In the genomic region with DNA sequence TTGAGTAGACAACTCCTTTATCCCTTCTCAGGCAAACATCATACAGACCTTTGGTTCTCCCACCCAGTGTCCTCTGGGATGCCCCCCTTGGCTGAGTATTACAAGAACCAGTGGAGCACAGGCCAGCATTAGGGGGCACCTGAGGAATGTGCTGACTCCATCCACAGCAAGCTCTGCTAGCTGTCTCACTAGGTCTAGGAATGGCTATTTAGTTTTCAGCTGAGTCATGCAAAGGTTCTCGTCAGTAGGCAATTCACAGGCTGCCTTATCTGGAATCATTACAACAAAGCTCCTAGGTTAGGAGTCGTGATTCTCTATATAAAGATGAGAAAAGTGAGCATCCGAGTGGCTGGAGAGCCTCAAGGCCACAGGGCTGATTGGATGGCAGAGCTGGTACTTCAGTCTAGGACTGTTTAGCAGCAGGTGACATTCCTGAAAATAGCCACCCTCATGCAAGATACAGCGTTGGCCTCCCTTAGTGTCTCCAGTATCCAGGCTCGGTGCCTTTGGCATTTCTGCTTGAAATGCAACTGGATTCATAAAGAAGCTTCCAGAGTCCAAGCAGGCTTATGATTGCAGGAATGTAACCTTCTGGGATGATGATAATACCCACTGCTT, we compare ENCODE assay signal across 15 cellular contexts.
A peak's percentile ranks its signal among the peaks of the same experiment; 100 is the strongest.
DNase-seq lines count a peak whose midpoint lies in the region; ATAC-seq and TF ChIP-seq lines count a peak whose summit lies in the region.
"Had no signal": no experiment of that assay in that cellular context is flagged by ENCODE, and none has a peak within 500 bp of the region (broad histone marks: within the 10 kb centered on the region; RNA-seq: fewer than 3 reads in every experiment).

No MANE protein-coding gene starts in this region.

- H3K4me1 ChIP-seq in HEK293 (ENCODE audit: control insufficient read depth, insufficient read depth, low read length) (no peaks in the 10 kb centered on the region), hepatocyte (ENCODE audit: insufficient read depth) (no peaks in the 10 kb centered on the region)
- H3K4me1 ChIP-seq: SJCRH30 had no signal

- H3K9me3 ChIP-seq in HEK293 (ENCODE audit: control insufficient read depth, insufficient read depth, low read depth, low read length) (no peaks in the 10 kb centered on the region), hepatocyte (ENCODE audit: low read depth) (no peaks in the 10 kb centered on the region)
- H3K9me3 ChIP-seq: SJCRH30 had no signal

- peaks cover 23% of the 10 kb centered on the region for H3K36me3 Mint-ChIP-seq in WTC11

- DNase-seq in A172 (ENCODE audit: low spot score) (peak; percentile 42), WTC11 (ENCODE audit: low spot score) (no peak), hepatocyte (ENCODE audit: low spot score) (peak; percentile 20), SIG-M5 treated with dmso at 0.1 percent for 504 hours (lab: John Stamatoyannopoulos, UW; ENCODE audit: unreplicated experiment) (no peak), GF-D8 (lab: John Stamatoyannopoulos, UW) (no peak)
- DNase-seq: activated CD4-positive, alpha-beta memory T cell treated with anti-CD3 and anti-CD28 coated beads, Interleukin-2, amount 10 ng/mL, durations not matched to agents 7 days and 5 days; amniotic stem cell; HCEC 1CT; midbrain; NCI-H2029 treated with DMSO at 0.1 percent for 48 hours; NCI-H748 treated with DMSO at 0.1 percent for 48 hours; SJCRH30 had no signal

- peak; percentile 45 for ATAC-seq in WTC11
- no peak for ATAC-seq in GM21723 (IDR thresholded peaks at IDR 0.05; ENCODE audit: unreplicated experiment)
- no peak for ATAC-seq in GM19324 (IDR thresholded peaks at IDR 0.05; ENCODE audit: low FRiP score, unreplicated experiment)

- no peaks in the 10 kb centered on the region for H4K20me1 ChIP-seq in hepatocyte (ENCODE audit: insufficient read depth, poor library complexity, severe bottlenecking)

- peak overlapping the region; percentile 92 for H3K27ac Mint-ChIP-seq in WTC11
- H3K27ac Mint-ChIP-seq: activated CD4-positive, alpha-beta memory T cell treated with anti-CD3 and anti-CD28 coated beads, Interleukin-2, amount 10 ng/mL, durations not matched to agents 7 days and 5 days had no signal

- CTCF ChIA-PET in HEK293 (lab: Yijun Ruan, JAX), result interaction anchor here (0.5 to 0.6 kb wide), 2 partner anchors 11 to 39 kb away, joined by 3 to 5 read pairs; no protein-coding TSS in a partner anchor
- CTCF ChIA-PET in WTC11 (lab: Charles Lee), result interaction anchor here (0.6 to 3.2 kb wide), 3 partner anchors 13 to 213 kb away, joined by 3 to 10 read pairs (median 3); no protein-coding TSS in a partner anchor

- no peaks in the 10 kb centered on the region for H3K27me3 Mint-ChIP-seq in WTC11 (ENCODE audit: low read depth)
- H3K27me3 Mint-ChIP-seq: activated CD4-positive, alpha-beta memory T cell treated with anti-CD3 and anti-CD28 coated beads, Interleukin-2, amount 10 ng/mL, durations not matched to agents 7 days and 5 days had no signal

- H3K4me2 ChIP-seq in hepatocyte, result no peak overlapping the region

- 42% methylated on average over 5 of the region's 5 CpGs for WGBS in hepatocyte (ENCODE audit: low lambda C conversion rate, missing lambda C conversion rate)

- H3K4me3 Mint-ChIP-seq in WTC11, result no peak overlapping the region
- H3K4me3 Mint-ChIP-seq: activated CD4-positive, alpha-beta memory T cell treated with anti-CD3 and anti-CD28 coated beads, Interleukin-2, amount 10 ng/mL, durations not matched to agents 7 days and 5 days had no signal

- H3K4me3 ChIP-seq in HEK293 (ENCODE audit: low read depth, low read length) (no peak overlapping the region), hepatocyte (no peak overlapping the region)
- H3K4me3 ChIP-seq: SJCRH30 had no signal

- peaks cover 79% of the 10 kb centered on the region for H3K4me1 Mint-ChIP-seq in WTC11
- H3K4me1 Mint-ChIP-seq: activated CD4-positive, alpha-beta memory T cell treated with anti-CD3 and anti-CD28 coated beads, Interleukin-2, amount 10 ng/mL, durations not matched to agents 7 days and 5 days had no signal

- POLR2A ChIA-PET in HEK293 (lab: Yijun Ruan, JAX) (no interaction called here), WTC11 (lab: Charles Lee) (interaction anchor here (0.6 kb wide), 1 partner anchor 581 kb away, joined by 3 read pairs; no protein-coding TSS in a partner anchor)

- no peak overlapping the region for H3K27ac ChIP-seq in HEK293 (ENCODE audit: extremely low read depth, low read depth, low read length)
- no peak overlapping the region for H3K27ac ChIP-seq in hepatocyte
- H3K27ac ChIP-seq: SJCRH30 had no signal

- H3K9me3 Mint-ChIP-seq in WTC11, result no peaks in the 10 kb centered on the region
- H3K9me3 Mint-ChIP-seq: activated CD4-positive, alpha-beta memory T cell treated with anti-CD3 and anti-CD28 coated beads, Interleukin-2, amount 10 ng/mL, durations not matched to agents 7 days and 5 days had no signal

- H3K27me3 ChIP-seq in hepatocyte, result no peaks in the 10 kb centered on the region
- H3K27me3 ChIP-seq: SJCRH30 had no signal

- H2AFZ ChIP-seq in hepatocyte, result no peak overlapping the region

- no peak for TF ChIP-seq CTCF in HEK293 (tag by site-specific recombination; IDR thresholded peaks at IDR 0.05)
- no peak for TF ChIP-seq CTCF in WTC11 (IDR thresholded peaks at IDR 0.05)
- TF ChIP-seq CTCF in hepatocyte (IDR thresholded peaks at IDR 0.05; ENCODE audit: poor library complexity), result no peak

- H3K9me2 ChIP-seq in hepatocyte (replicated peaks; ENCODE audit: insufficient read depth), result no peaks in the 10 kb centered on the region

- H3K36me3 ChIP-seq in HEK293 (ENCODE audit: control insufficient read depth in 2 of 2, insufficient read depth in 1 of 2, low read length in 2 of 2) (no peaks in the 10 kb centered on the region), hepatocyte (replicated peaks; ENCODE audit: insufficient read depth, low read depth) (no peaks in the 10 kb centered on the region)
- H3K36me3 ChIP-seq: SJCRH30 had no signal

- H3K79me2 ChIP-seq in hepatocyte, result no peaks in the 10 kb centered on the region

TF ChIP-seq in HEK293, 187 proteins besides CTCF, POLR2A, EP300 and RAD21:
- TF ChIP-seq SCRT2 (tag by site-specific recombination; IDR thresholded peaks at IDR 0.05), result peak; percentile 33; the same call in 1 of the 2 replicates
- TF ChIP-seq MZF1 (tag by site-specific recombination; IDR thresholded peaks at IDR 0.05; ENCODE audit: borderline replicate concordance), result no peak
- no peak for TF ChIP-seq ZNF510 (tag by site-specific recombination; IDR thresholded peaks at IDR 0.05; ENCODE audit: insufficient replicate concordance)

TF ChIP-seq in WTC11, 78 proteins besides CTCF, POLR2A, EP300 and RAD21:
- no peak for TF ChIP-seq ARID4B (CRISPR knock-in tag; IDR thresholded peaks at IDR 0.05; ENCODE audit: borderline replicate concordance)
- TF ChIP-seq, protein P1, sequence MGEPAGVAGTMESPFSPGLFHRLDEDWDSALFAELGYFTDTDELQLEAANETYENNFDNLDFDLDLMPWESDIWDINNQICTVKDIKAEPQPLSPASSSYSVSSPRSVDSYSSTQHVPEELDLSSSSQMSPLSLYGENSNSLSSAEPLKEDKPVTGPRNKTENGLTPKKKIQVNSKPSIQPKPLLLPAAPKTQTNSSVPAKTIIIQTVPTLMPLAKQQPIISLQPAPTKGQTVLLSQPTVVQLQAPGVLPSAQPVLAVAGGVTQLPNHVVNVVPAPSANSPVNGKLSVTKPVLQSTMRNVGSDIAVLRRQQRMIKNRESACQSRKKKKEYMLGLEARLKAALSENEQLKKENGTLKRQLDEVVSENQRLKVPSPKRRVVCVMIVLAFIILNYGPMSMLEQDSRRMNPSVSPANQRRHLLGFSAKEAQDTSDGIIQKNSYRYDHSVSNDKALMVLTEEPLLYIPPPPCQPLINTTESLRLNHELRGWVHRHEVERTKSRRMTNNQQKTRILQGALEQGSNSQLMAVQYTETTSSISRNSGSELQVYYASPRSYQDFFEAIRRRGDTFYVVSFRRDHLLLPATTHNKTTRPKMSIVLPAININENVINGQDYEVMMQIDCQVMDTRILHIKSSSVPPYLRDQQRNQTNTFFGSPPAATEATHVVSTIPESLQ (CRISPR knock-in tag; IDR thresholded peaks at IDR 0.05), result no peak
- TF ChIP-seq, protein P2, sequence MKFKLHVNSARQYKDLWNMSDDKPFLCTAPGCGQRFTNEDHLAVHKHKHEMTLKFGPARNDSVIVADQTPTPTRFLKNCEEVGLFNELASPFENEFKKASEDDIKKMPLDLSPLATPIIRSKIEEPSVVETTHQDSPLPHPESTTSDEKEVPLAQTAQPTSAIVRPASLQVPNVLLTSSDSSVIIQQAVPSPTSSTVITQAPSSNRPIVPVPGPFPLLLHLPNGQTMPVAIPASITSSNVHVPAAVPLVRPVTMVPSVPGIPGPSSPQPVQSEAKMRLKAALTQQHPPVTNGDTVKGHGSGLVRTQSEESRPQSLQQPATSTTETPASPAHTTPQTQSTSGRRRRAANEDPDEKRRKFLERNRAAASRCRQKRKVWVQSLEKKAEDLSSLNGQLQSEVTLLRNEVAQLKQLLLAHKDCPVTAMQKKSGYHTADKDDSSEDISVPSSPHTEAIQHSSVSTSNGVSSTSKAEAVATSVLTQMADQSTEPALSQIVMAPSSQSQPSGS (CRISPR knock-in tag; IDR thresholded peaks at IDR 0.05; ENCODE audit: borderline replicate concordance, low read depth), result no peak

Comparison
In these comparisons a context has a peak if more than half of its experiments do, and no peak if none do; other contexts are left out.
1. DNase-seq: peak in A172 (single experiment) and hepatocyte (single experiment); none in WTC11 (single experiment), SIG-M5 treated with dmso at 0.1 percent for 504 hours (single experiment) and GF-D8 (single experiment).